Comparison of ENCODE assay signal across 15 cellular contexts in genomic region chr11:61630104-61630503, GRCh38. TPM values are rescaled to one million over a fixed set of nuclear protein-coding genes. Genes with fewer than 3 reads are reported as not detected.
A peak's percentile ranks its signal among the peaks of the same experiment; 100 is the strongest.
DNase-seq lines count a peak whose midpoint lies in the region; ATAC-seq and TF ChIP-seq lines count a peak whose summit lies in the region.
"Had no signal": no experiment of that assay in that cellular context is flagged by ENCODE, and none has a peak within 500 bp of the region (broad histone marks: within the 10 kb centered on the region; RNA-seq: fewer than 3 reads in every experiment).

No MANE protein-coding gene starts in this region.

- peaks cover 3% of the 10 kb centered on the region for H3K27me3 Mint-ChIP-seq in endothelial cell (ENCODE audit: unreplicated experiment)
- H3K27me3 Mint-ChIP-seq in neural progenitor cell (ENCODE audit: insufficient read depth, low read depth) = peaks cover 10% of the 10 kb centered on the region
- no peaks in the 10 kb centered on the region for H3K27me3 Mint-ChIP-seq in type B pancreatic cell
- H3K27me3 Mint-ChIP-seq in naive thymus-derived CD8-positive, alpha-beta T cell = peaks cover 3 to 32% (median 7%) of the 10 kb centered on the region in 5 donors

- no peak overlapping the region for H3K4me2 ChIP-seq in neural progenitor cell

- H3K27ac ChIP-seq in neural progenitor cell = no peak overlapping the region
- H3K27ac ChIP-seq: HL-60 had no signal

- POLR2A ChIA-PET in naive thymus-derived CD8-positive, alpha-beta T cell (lab: Charles Lee) = no interaction called here

- no peak for ATAC-seq in HG03159 (IDR thresholded peaks at IDR 0.05; ENCODE audit: unreplicated experiment)
- no peak for ATAC-seq in naive thymus-derived CD8-positive, alpha-beta T cell
- ATAC-seq: K562 had no signal

- H3K9ac ChIP-seq in neural progenitor cell = no peak overlapping the region

- H3K36me3 ChIP-seq in neural progenitor cell = no peaks in the 10 kb centered on the region

- peak overlapping the region; percentile 37 for H3K4me3 Mint-ChIP-seq in endothelial cell (ENCODE audit: unreplicated experiment)
- peak overlapping the region; percentile 57 for H3K4me3 Mint-ChIP-seq in neural progenitor cell
- H3K4me3 Mint-ChIP-seq in type B pancreatic cell = peak overlapping the region; percentile 67
- H3K4me3 Mint-ChIP-seq in naive thymus-derived CD8-positive, alpha-beta T cell = no peak overlapping the region
- H3K4me3 Mint-ChIP-seq: HFFc6 had no signal

- H3K9me3 Mint-ChIP-seq in endothelial cell (ENCODE audit: unreplicated experiment) = no peaks in the 10 kb centered on the region
- H3K9me3 Mint-ChIP-seq in neural progenitor cell = no peaks in the 10 kb centered on the region
- no peaks in the 10 kb centered on the region for H3K9me3 Mint-ChIP-seq in type B pancreatic cell
- H3K9me3 Mint-ChIP-seq in naive thymus-derived CD8-positive, alpha-beta T cell = peaks cover 0 to 1% (median 0%) of the 10 kb centered on the region in 9 donors
- H3K9me3 Mint-ChIP-seq: HFFc6 had no signal

- no peak overlapping the region for H2AFZ ChIP-seq in neural progenitor cell (replicated peaks)

- H3K79me2 ChIP-seq in neural progenitor cell (ENCODE audit: low read depth) = no peaks in the 10 kb centered on the region

- H3K27ac Mint-ChIP-seq in endothelial cell (ENCODE audit: unreplicated experiment) (no peak overlapping the region), neural progenitor cell (peak overlapping the region; percentile 93), type B pancreatic cell (peak overlapping the region; percentile 79)
- H3K27ac Mint-ChIP-seq in naive thymus-derived CD8-positive, alpha-beta T cell = no peak overlapping the region
- H3K27ac Mint-ChIP-seq: HFFc6 had no signal

- DNase-seq in NCI-H82 (lab: John Stamatoyannopoulos, UW) (peak; percentile 37), NCI-H82 treated with DMSO at 0.1 percent for 48 hours (lab: John Stamatoyannopoulos, UW; ENCODE audit: unreplicated experiment) (no peak), endothelial cell (ENCODE audit: low spot score) (no peak), neural progenitor cell (ENCODE audit: low spot score) (no peak), type B pancreatic cell (ENCODE audit: extremely low spot score, unreplicated experiment) (no peak), NCI-H1694 (lab: John Stamatoyannopoulos, UW) (no peak)
- no peak for DNase-seq in naive thymus-derived CD8-positive, alpha-beta T cell
- DNase-seq: C1 segment of cervical spinal cord, EL, HFFc6, NCI-H146, NCI-H69 had no signal

- H3K4me1 ChIP-seq in neural progenitor cell = peaks cover 11% of the 10 kb centered on the region

- no peaks in the 10 kb centered on the region for H3K36me3 Mint-ChIP-seq in endothelial cell (ENCODE audit: low read depth, unreplicated experiment)
- no peaks in the 10 kb centered on the region for H3K36me3 Mint-ChIP-seq in neural progenitor cell
- H3K36me3 Mint-ChIP-seq in type B pancreatic cell = no peaks in the 10 kb centered on the region
- peaks cover 0 to 3% (median 0%) of the 10 kb centered on the region in 3 donors for H3K36me3 Mint-ChIP-seq in naive thymus-derived CD8-positive, alpha-beta T cell

- TF ChIP-seq CTCF in endothelial cell (IDR thresholded peaks at IDR 0.05; ENCODE audit: unreplicated experiment) (no peak), neural progenitor cell (IDR thresholded peaks at IDR 0.05) (no peak), type B pancreatic cell (conservative IDR thresholded peaks at IDR 0.05) (no peak)

- H3K4me1 Mint-ChIP-seq in endothelial cell (ENCODE audit: unreplicated experiment) (peaks cover 14% of the 10 kb centered on the region), neural progenitor cell (peaks cover 47% of the 10 kb centered on the region), type B pancreatic cell (ENCODE audit: unreplicated experiment) (peaks cover 45% of the 10 kb centered on the region)
- no peaks in the 10 kb centered on the region for H3K4me1 Mint-ChIP-seq in naive thymus-derived CD8-positive, alpha-beta T cell

- H3F3A ChIP-seq in neural progenitor cell (ENCODE audit: low read depth) = no peaks in the 10 kb centered on the region

- no peaks in the 10 kb centered on the region for H4K20me1 ChIP-seq in neural progenitor cell (ENCODE audit: low read depth)

- H3K9me3 ChIP-seq in neural progenitor cell (ENCODE audit: low read depth) = no peaks in the 10 kb centered on the region

- H3K4me3 ChIP-seq in neural progenitor cell = no peak overlapping the region
- H3K4me3 ChIP-seq: K562 had no signal

- no peaks in the 10 kb centered on the region for H3K27me3 ChIP-seq in neural progenitor cell

RNA-seq across cellular contexts. Expression of gene SYT7, which starts 49.2 kb away (rescaled TPM):
- 9.7 TPM for total RNA-seq in endothelial cell (ENCODE audit: unreplicated experiment)
- 0.73 and 4.4 TPM in 2 replicates for total RNA-seq in neural progenitor cell (ENCODE audit: low replicate concordance)
- 26.5 and 37.5 TPM in 2 replicates for total RNA-seq in type B pancreatic cell (ENCODE audit: low replicate concordance)
- total RNA-seq in naive thymus-derived CD8-positive, alpha-beta T cell = not detected
- under 1 TPM in 1 of 3 donors, not detected in 2; 0.06 TPM for polyA plus RNA-seq in naive thymus-derived CD8-positive, alpha-beta T cell

RNA-seq across cellular contexts. Expression of gene DAGLA, which starts 50.1 kb away (rescaled TPM):
- total RNA-seq in endothelial cell (ENCODE audit: unreplicated experiment) (3.2 TPM), neural progenitor cell (ENCODE audit: low replicate concordance) (1.1 and 4.6 TPM in 2 replicates), type B pancreatic cell (ENCODE audit: low replicate concordance) (5.5 and 7.8 TPM in 2 replicates)
- under 1 TPM; 0.08 to 0.13 TPM for total RNA-seq in naive thymus-derived CD8-positive, alpha-beta T cell
- not detected for polyA plus RNA-seq in naive thymus-derived CD8-positive, alpha-beta T cell

Comparison
In these comparisons a context has a peak if more than half of its experiments do, and no peak if none do; other contexts are left out.
1. H3K27ac Mint-ChIP-seq: peak in neural progenitor cell (single experiment) and type B pancreatic cell (single experiment); none in endothelial cell (single experiment) and naive thymus-derived CD8-positive, alpha-beta T cell (0 of 10).
2. H3K4me3 Mint-ChIP-seq: peak in endothelial cell (single experiment), neural progenitor cell (single experiment) and type B pancreatic cell (single experiment); none in naive thymus-derived CD8-positive, alpha-beta T cell (0 of 10).